In genomic region chr11:61832758-61833157, GRCh38 we compare ENCODE assay signal across 15 cellular contexts. TPM values are rescaled to one million over a fixed set of nuclear protein-coding genes. Genes with fewer than 3 reads are reported as not detected.
A peak's percentile ranks its signal among the peaks of the same experiment; 100 is the strongest.
DNase-seq lines count a peak whose midpoint lies in the region; ATAC-seq and TF ChIP-seq lines count a peak whose summit lies in the region.
"Had no signal": no experiment of that assay in that cellular context is flagged by ENCODE, and none has a peak within 500 bp of the region (broad histone marks: within the 10 kb centered on the region; RNA-seq: fewer than 3 reads in every experiment).

No MANE protein-coding gene starts in this region.

- CTCF ChIA-PET in RWPE1 (lab: Yijun Ruan, JAX): interaction anchor here (0.7 kb wide), 1 partner anchor 330 kb away, joined by 3 read pairs; no protein-coding TSS in a partner anchor

- no peaks in the 10 kb centered on the region for H3K36me3 ChIP-seq in tibial artery
- H3K36me3 ChIP-seq: lower lobe of right lung, pancreas had no signal

- ATAC-seq in Right ventricle myocardium superior (ENCODE audit: poor library complexity) (peak; percentile 53), left cardiac atrium (no peak), left ventricle myocardium superior (peak; percentile 54), HG03354 (IDR thresholded peaks at IDR 0.05; ENCODE audit: poor library complexity, severe bottlenecking, unreplicated experiment) (no peak), GM19467 (IDR thresholded peaks at IDR 0.05; ENCODE audit: unreplicated experiment) (no peak)
- ATAC-seq: lower lobe of right lung, pancreas had no signal

- H3K27me3 ChIP-seq in tibial artery: no peaks in the 10 kb centered on the region
- H3K27me3 ChIP-seq: pancreas had no signal

- DNase-seq in Right ventricle myocardium superior (peak; percentile 71), left cardiac atrium (no peak), RWPE1 (ENCODE audit: low spot score) (no peak), left ventricle myocardium superior (peak; percentile 74), tibial artery (no peak), SKM-1 treated with dmso at 0.1 percent for 144 hours (lab: John Stamatoyannopoulos, UW; ENCODE audit: unreplicated experiment) (no peak)
- DNase-seq: activated T-cell treated with anti-CD3 and anti-CD28 coated beads, Interleukin-2, amount 50 U/mL, for 24 hours; GDM1; HFFc6; lower lobe of right lung; stimulated activated CD4-positive, alpha-beta T cell treated with anti-CD3 and anti-CD28 coated beads, Interleukin-1b, Interleukin-23, amount 100 ng/mL, for 48 hours; WERI-Rb-1 had no signal

- POLR2A ChIA-PET in RWPE1 (lab: Yijun Ruan, JAX; ENCODE audit: low non-redundant PET): no interaction called here

- H3K4me3 ChIP-seq in tibial artery: no peak overlapping the region
- H3K4me3 ChIP-seq: lower lobe of right lung, pancreas had no signal

- H3K9me3 ChIP-seq in tibial artery: no peaks in the 10 kb centered on the region
- H3K9me3 ChIP-seq: lower lobe of right lung, pancreas had no signal

- H3K4me1 ChIP-seq in tibial artery: peaks cover 0 to 79% (median 73%) of the 10 kb centered on the region in 4 donors

- peak overlapping the region; percentile 83 for H3K27ac ChIP-seq in RWPE1
- peak overlapping the region; percentile 77 to 92 for H3K27ac ChIP-seq in tibial artery
- H3K27ac ChIP-seq: lower lobe of right lung, pancreas, WERI-Rb-1 had no signal

- no peak for TF ChIP-seq CTCF in RWPE1 (conservative IDR thresholded peaks at IDR 0.05; ENCODE audit: low read depth)
- TF ChIP-seq CTCF in tibial artery (IDR thresholded peaks at IDR 0.05): no peak

- intact Hi-C loops in Right ventricle myocardium superior (cut with DNase I) (no loop called here), left cardiac atrium (cut with DNase I) (no loop called here), left ventricle myocardium superior (cut with micrococcal nuclease) (no loop called here), tibial artery (cut with DNase I; ENCODE audit: low total_unique reads) (loop anchor here (5.0 kb wide), 1 partner anchor 55 kb away; no protein-coding TSS in a partner anchor)

RNA-seq across cellular contexts. Expression of gene FADS2, which starts 4.7 kb away (rescaled TPM):
- total RNA-seq in Right ventricle myocardium superior (20.5 TPM), left cardiac atrium (10 to 100 TPM; 26.3 to 67.5 TPM), left ventricle myocardium superior (24.7 TPM)

RNA-seq across cellular contexts. Expression of gene FADS1, which starts 16.0 kb away (rescaled TPM):
- total RNA-seq in Right ventricle myocardium superior (21.3 TPM), left cardiac atrium (10 to 100 TPM; 44.9 to 54.1 TPM), left ventricle myocardium superior (26.3 TPM)

RNA-seq across cellular contexts. Expression of gene FEN1, which starts 40.0 kb away (rescaled TPM):
- 6.3 TPM for total RNA-seq in Right ventricle myocardium superior
- total RNA-seq in left cardiac atrium: 10 to 100 TPM in 1 of 2 donors, 1 to 10 TPM in 1; 9.4 to 11.4 TPM
- 6.4 TPM for total RNA-seq in left ventricle myocardium superior

RNA-seq across cellular contexts. Expression of gene TMEM258, which starts 40.4 kb away (rescaled TPM):
- total RNA-seq in Right ventricle myocardium superior (123 TPM), left cardiac atrium (100 to 1,000 TPM; 112 to 114 TPM), left ventricle myocardium superior (130 TPM)

RNA-seq across cellular contexts. Expression of gene FADS3, which starts 58.6 kb away (rescaled TPM):
- 76.0 TPM for total RNA-seq in Right ventricle myocardium superior
- total RNA-seq in left cardiac atrium: 10 to 100 TPM; 70.5 to 90.6 TPM
- 69.7 TPM for total RNA-seq in left ventricle myocardium superior

Comparison
In these comparisons a context has a peak if more than half of its experiments do, and no peak if none do; other contexts are left out.
1. ATAC-seq: peak in Right ventricle myocardium superior (single experiment) and left ventricle myocardium superior (single experiment); none in left cardiac atrium (0 of 2), HG03354 (single experiment) and GM19467 (single experiment).
2. DNase-seq: peak in Right ventricle myocardium superior (single experiment) and left ventricle myocardium superior (single experiment); none in left cardiac atrium (single experiment), RWPE1 (single experiment), tibial artery (0 of 2) and SKM-1 treated with dmso at 0.1 percent for 144 hours (single experiment).